25 cellular contexts compared by ENCODE assay signal in genomic region chr7:87363342-87363741, GRCh38.
"Had no signal": no experiment of that assay in that cellular context is flagged by ENCODE, and none has a peak within 500 bp of the region (broad histone marks: within the 10 kb centered on the region; RNA-seq: fewer than 3 reads in every experiment).

No MANE protein-coding gene starts in this region.

- H3K4me3 ChIP-seq: neural progenitor cell, ovary, psoas muscle, skin epidermis, stomach, thoracic aorta, thyroid gland, tibial nerve, upper lobe of left lung, vagina had no signal

- H3K9ac ChIP-seq: neural progenitor cell, parathyroid adenoma had no signal

- H3K4me1 ChIP-seq: parathyroid adenoma, stomach, tibial nerve, upper lobe of left lung, vagina had no signal

- H3K27me3 ChIP-seq: neural progenitor cell, ovary, stomach, thyroid gland, tibial nerve, upper lobe of left lung, vagina had no signal

- H3K36me3 ChIP-seq: ovary had no signal

- H3K9me3 ChIP-seq: ovary, psoas muscle, stomach, thoracic aorta, thyroid gland, tibial nerve, upper lobe of left lung, vagina had no signal

- H3K27ac ChIP-seq: neural progenitor cell, ovary, parathyroid adenoma, psoas muscle, skin epidermis, stomach, thoracic aorta, thyroid gland, tibial nerve, upper lobe of left lung, vagina had no signal

- ATAC-seq: naive thymus-derived CD4-positive, alpha-beta T cell; natural killer cell; psoas muscle; right cardiac atrium; sciatic nerve; stimulated activated effector memory CD8-positive, alpha-beta T cell treated with anti-CD3 and anti-CD28 coated beads, Interleukin-12 subunit alpha, Interleukin-12 subunit beta, amount 100 ng/mL, for 72 hours; stimulated activated naive B cell treated with anti-CD40 and anti-IgM and Interleukin-4, amounts not matched to agents 10 μg/mL and 1 μg/mL and 100 μg/mL, for 72 hours had no signal

- DNase-seq: naive thymus-derived CD4-positive, alpha-beta T cell; natural killer cell; occipital lobe; ovary; posterior cingulate gyrus; psoas muscle; right cardiac atrium; stimulated activated CD4-positive, alpha-beta T cell treated with anti-CD3 and anti-CD28 coated beads, Interleukin-15, amount 100 ng/mL, for 24 hours; stimulated activated CD4-positive, alpha-beta T cell treated with anti-CD3 and anti-CD28 coated beads, Interleukin-2, amount 100 ng/mL, for 24 hours; stimulated activated CD4-positive, alpha-beta T cell treated with anti-CD3 and anti-CD28 coated beads, Interleukin-2, amount 100 ng/mL, for 48 hours; stimulated activated CD4-positive, alpha-beta T cell treated with anti-CD3 and anti-CD28 coated beads, Interleukin-4, amount 100 ng/mL, for 24 hours; stimulated activated naive B cell treated with anti-CD40 and anti-IgM and Interleukin-4, amounts not matched to agents 10 μg/mL and 1 μg/mL and 100 μg/mL, for 72 hours; stimulated activated naive CD4-positive, alpha-beta T cell treated with Interleukin-2 at 50 U/mL for 16 hours; stomach; thyroid gland; trophoblast cell; upper lobe of left lung had no signal
